1 cellular context compared by ENCODE assay signal in the genomic region with DNA sequence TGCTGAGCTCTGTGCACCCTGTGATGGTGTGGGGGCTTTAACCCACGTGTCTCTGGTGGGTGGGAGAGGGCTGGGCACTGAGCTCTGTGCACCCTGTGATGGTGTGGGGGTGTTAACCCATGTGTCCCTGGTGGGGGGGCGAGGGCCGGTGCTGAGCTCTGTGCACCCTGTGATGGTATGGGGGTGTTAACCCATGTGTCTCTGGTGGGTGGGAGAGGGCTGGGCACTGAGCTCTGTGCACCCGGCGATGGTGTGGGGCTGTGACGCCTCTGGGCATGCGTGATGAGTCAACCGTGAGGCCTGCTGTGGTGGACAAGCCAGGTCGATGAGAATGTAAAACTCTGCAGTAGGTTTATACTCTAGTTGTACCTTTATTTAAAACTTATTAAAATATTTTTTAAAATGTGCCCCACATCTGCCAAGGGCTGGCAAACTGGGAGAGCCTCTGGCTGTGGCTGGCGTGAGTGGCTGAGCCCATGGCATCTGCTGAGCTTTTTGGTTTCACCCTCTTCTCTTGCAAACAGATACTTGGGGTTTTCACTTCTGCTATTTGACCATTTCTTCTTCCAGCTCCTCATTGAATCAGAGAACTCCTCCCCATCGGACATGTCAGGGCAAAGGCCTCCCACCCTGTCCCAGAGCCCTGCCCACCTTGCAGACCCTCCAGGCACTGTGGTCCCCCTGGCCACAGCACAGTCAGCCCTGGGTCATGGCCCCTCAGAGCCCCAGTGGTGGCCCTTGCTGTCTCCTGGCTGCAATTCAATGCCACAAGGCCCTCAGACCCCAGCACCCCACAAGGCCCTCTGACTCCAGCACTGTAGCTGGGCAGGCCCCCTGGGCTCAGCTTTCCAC.
TF ChIP-seq lines count a peak whose summit lies in the region.

No MANE protein-coding gene starts in this region.

TF ChIP-seq in GM12878, 131 proteins besides CTCF, POLR2A, EP300 and RAD21 (continued from another document and continues in another):
- TF ChIP-seq, protein P1, sequence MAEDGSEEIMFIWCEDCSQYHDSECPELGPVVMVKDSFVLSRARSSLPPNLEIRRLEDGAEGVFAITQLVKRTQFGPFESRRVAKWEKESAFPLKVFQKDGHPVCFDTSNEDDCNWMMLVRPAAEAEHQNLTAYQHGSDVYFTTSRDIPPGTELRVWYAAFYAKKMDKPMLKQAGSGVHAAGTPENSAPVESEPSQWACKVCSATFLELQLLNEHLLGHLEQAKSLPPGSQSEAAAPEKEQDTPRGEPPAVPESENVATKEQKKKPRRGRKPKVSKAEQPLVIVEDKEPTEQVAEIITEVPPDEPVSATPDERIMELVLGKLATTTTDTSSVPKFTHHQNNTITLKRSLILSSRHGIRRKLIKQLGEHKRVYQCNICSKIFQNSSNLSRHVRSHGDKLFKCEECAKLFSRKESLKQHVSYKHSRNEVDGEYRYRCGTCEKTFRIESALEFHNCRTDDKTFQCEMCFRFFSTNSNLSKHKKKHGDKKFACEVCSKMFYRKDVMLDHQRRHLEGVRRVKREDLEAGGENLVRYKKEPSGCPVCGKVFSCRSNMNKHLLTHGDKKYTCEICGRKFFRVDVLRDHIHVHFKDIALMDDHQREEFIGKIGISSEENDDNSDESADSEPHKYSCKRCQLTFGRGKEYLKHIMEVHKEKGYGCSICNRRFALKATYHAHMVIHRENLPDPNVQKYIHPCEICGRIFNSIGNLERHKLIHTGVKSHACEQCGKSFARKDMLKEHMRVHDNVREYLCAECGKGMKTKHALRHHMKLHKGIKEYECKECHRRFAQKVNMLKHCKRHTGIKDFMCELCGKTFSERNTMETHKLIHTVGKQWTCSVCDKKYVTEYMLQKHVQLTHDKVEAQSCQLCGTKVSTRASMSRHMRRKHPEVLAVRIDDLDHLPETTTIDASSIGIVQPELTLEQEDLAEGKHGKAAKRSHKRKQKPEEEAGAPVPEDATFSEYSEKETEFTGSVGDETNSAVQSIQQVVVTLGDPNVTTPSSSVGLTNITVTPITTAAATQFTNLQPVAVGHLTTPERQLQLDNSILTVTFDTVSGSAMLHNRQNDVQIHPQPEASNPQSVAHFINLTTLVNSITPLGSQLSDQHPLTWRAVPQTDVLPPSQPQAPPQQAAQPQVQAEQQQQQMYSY (CRISPR knock-in tag; IDR thresholded peaks at IDR 0.05) = no peak
- TF ChIP-seq NR2C1 (IDR thresholded peaks at IDR 0.05) = no peak
- no peak for TF ChIP-seq SUZ12 (IDR thresholded peaks at IDR 0.05; ENCODE audit: unreplicated experiment)
- no peak for TF ChIP-seq ZNF274 (IDR thresholded peaks at IDR 0.05; ENCODE audit: insufficient read depth, insufficient read length)
- TF ChIP-seq NR2C2 (IDR thresholded peaks at IDR 0.05; ENCODE audit: borderline replicate concordance, control insufficient read depth, insufficient read length, low read depth) = no peak
- no peak for TF ChIP-seq CHD1 (IDR thresholded peaks at IDR 0.05; ENCODE audit: low read depth, low read length)
- no peak for TF ChIP-seq NFYA (IDR thresholded peaks at IDR 0.05; ENCODE audit: borderline replicate concordance, low read depth, low read length)
- TF ChIP-seq, protein P2, sequence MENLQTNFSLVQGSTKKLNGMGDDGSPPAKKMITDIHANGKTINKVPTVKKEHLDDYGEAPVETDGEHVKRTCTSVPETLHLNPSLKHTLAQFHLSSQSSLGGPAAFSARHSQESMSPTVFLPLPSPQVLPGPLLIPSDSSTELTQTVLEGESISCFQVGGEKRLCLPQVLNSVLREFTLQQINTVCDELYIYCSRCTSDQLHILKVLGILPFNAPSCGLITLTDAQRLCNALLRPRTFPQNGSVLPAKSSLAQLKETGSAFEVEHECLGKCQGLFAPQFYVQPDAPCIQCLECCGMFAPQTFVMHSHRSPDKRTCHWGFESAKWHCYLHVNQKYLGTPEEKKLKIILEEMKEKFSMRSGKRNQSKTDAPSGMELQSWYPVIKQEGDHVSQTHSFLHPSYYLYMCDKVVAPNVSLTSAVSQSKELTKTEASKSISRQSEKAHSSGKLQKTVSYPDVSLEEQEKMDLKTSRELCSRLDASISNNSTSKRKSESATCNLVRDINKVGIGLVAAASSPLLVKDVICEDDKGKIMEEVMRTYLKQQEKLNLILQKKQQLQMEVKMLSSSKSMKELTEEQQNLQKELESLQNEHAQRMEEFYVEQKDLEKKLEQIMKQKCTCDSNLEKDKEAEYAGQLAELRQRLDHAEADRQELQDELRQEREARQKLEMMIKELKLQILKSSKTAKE (IDR thresholded peaks at IDR 0.05; ENCODE audit: low read depth, poor library complexity, severe bottlenecking) = peak; percentile 67
- TF ChIP-seq LARP7 (IDR thresholded peaks at IDR 0.05) = peak; percentile 72; the same call in 1 of the 2 replicates
- peak; percentile 33; the same call in 1 of the 2 replicates for TF ChIP-seq TAF1 (IDR thresholded peaks at IDR 0.05; ENCODE audit: borderline replicate concordance, low read depth, low read length)
- TF ChIP-seq CBX3 (IDR thresholded peaks at IDR 0.05; ENCODE audit: borderline replicate concordance, low read depth) = no peak
- TF ChIP-seq MEF2A (IDR thresholded peaks at IDR 0.05; ENCODE audit: insufficient read depth, low read depth, low read length) = no peak
- TF ChIP-seq SREBF2 (IDR thresholded peaks at IDR 0.05; ENCODE audit: low read length) = no peak
- TF ChIP-seq CEBPZ (IDR thresholded peaks at IDR 0.05; ENCODE audit: low read depth, low read length) = no peak
- TF ChIP-seq STAT3 (IDR thresholded peaks at IDR 0.05; ENCODE audit: low read depth, low read length) = no peak
- TF ChIP-seq FOXK2 (IDR thresholded peaks at IDR 0.05) = no peak
- no peak for TF ChIP-seq SIN3A (IDR thresholded peaks at IDR 0.05; ENCODE audit: low read depth, low read length)
- TF ChIP-seq BRCA1 (IDR thresholded peaks at IDR 0.05; ENCODE audit: low read depth, low read length) = no peak
- 0 out of 2 replicates have a peak, but pooled peaks have one; percentile 52 for TF ChIP-seq PAX8 (IDR thresholded peaks at IDR 0.05)
- peak; percentile 79 for TF ChIP-seq NR2F1 (conservative IDR thresholded peaks at IDR 0.05)
- TF ChIP-seq ZBTB11 (CRISPR knock-in tag; IDR thresholded peaks at IDR 0.05) = no peak
- no peak for TF ChIP-seq ZSCAN29 (IDR thresholded peaks at IDR 0.05)
- no peak for TF ChIP-seq ZBED1 (IDR thresholded peaks at IDR 0.05; ENCODE audit: borderline replicate concordance)
- TF ChIP-seq CBX5 (IDR thresholded peaks at IDR 0.05; ENCODE audit: low read depth) = no peak
- no peak for TF ChIP-seq CUX1 (IDR thresholded peaks at IDR 0.05; ENCODE audit: insufficient replicate concordance, low read depth, low read length)
- no peak for TF ChIP-seq YBX1 (IDR thresholded peaks at IDR 0.05)
- TF ChIP-seq BMI1 (IDR thresholded peaks at IDR 0.05; ENCODE audit: borderline replicate concordance) = no peak
- peak; percentile 46; the same call in 1 of the 2 replicates for TF ChIP-seq JUNB (IDR thresholded peaks at IDR 0.05)
- TF ChIP-seq, protein P3, sequence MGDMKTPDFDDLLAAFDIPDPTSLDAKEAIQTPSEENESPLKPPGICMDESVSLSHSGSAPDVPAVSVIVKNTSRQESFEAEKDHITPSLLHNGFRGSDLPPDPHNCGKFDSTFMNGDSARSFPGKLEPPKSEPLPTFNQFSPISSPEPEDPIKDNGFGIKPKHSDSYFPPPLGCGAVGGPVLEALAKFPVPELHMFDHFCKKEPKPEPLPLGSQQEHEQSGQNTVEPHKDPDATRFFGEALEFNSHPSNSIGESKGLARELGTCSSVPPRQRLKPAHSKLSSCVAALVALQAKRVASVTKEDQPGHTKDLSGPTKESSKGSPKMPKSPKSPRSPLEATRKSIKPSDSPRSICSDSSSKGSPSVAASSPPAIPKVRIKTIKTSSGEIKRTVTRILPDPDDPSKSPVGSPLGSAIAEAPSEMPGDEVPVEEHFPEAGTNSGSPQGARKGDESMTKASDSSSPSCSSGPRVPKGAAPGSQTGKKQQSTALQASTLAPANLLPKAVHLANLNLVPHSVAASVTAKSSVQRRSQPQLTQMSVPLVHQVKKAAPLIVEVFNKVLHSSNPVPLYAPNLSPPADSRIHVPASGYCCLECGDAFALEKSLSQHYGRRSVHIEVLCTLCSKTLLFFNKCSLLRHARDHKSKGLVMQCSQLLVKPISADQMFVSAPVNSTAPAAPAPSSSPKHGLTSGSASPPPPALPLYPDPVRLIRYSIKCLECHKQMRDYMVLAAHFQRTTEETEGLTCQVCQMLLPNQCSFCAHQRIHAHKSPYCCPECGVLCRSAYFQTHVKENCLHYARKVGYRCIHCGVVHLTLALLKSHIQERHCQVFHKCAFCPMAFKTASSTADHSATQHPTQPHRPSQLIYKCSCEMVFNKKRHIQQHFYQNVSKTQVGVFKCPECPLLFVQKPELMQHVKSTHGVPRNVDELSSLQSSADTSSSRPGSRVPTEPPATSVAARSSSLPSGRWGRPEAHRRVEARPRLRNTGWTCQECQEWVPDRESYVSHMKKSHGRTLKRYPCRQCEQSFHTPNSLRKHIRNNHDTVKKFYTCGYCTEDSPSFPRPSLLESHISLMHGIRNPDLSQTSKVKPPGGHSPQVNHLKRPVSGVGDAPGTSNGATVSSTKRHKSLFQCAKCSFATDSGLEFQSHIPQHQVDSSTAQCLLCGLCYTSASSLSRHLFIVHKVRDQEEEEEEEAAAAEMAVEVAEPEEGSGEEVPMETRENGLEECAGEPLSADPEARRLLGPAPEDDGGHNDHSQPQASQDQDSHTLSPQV (IDR thresholded peaks at IDR 0.05) = no peak; the same call in 1 of the 2 replicates
- TF ChIP-seq WRNIP1 (IDR thresholded peaks at IDR 0.05; ENCODE audit: borderline replicate concordance, low read depth, low read length) = no peak
- TF ChIP-seq SUPT20H (IDR thresholded peaks at IDR 0.05; ENCODE audit: borderline replicate concordance, control insufficient read depth, low read depth, low read length) = no peak
